Comparison of ENCODE assay signal across 1 cellular context in the genomic region with DNA sequence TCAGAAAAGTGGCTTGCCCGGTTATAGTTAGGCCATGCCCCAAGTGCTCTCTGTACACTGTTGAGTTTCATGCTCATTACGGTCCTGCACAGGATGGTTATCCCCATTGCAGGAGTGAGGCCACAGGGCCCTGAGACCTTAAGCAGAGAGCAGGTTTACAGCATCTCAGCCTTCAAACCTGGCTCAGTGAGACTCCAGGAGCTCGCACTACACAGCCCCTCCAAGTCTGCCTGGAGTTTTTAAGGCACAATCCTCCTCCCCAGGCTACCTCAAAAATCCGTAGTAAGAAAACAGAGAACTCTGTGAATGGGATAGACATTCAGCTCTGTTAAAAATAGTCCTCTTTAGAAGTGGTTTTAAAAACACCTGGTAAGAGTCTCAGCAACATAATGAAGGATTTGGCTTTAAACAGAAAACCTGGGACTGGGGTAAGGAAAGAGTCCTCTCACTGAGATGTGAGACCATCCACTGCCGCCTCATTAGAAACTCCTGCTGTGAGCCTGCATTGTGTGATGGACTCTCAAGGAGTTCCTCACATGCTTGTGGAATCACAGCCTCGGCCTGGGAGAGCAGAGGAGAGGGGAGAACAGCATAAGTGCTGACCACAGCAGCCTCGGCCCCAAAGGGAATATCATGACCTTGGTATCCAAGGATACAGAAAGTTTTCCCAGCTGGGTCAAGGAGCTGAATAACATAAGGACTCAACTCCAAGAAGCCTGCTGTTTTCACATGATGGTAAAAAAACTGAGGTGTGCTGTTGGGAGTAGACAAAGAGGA.
TF ChIP-seq lines count a peak whose summit lies in the region.

No MANE protein-coding gene starts in this region.

TF ChIP-seq in GM23338, 12 proteins besides CTCF, POLR2A, EP300 and RAD21 (continued from another document):
- TF ChIP-seq ZNF462 (CRISPR knock-in tag; IDR thresholded peaks at IDR 0.05) (peak; percentile 91), ZNF114 (CRISPR knock-in tag; IDR thresholded peaks at IDR 0.05) (no peak)
